Comparison of ENCODE assay signal across 1 cellular context in the genomic region with DNA sequence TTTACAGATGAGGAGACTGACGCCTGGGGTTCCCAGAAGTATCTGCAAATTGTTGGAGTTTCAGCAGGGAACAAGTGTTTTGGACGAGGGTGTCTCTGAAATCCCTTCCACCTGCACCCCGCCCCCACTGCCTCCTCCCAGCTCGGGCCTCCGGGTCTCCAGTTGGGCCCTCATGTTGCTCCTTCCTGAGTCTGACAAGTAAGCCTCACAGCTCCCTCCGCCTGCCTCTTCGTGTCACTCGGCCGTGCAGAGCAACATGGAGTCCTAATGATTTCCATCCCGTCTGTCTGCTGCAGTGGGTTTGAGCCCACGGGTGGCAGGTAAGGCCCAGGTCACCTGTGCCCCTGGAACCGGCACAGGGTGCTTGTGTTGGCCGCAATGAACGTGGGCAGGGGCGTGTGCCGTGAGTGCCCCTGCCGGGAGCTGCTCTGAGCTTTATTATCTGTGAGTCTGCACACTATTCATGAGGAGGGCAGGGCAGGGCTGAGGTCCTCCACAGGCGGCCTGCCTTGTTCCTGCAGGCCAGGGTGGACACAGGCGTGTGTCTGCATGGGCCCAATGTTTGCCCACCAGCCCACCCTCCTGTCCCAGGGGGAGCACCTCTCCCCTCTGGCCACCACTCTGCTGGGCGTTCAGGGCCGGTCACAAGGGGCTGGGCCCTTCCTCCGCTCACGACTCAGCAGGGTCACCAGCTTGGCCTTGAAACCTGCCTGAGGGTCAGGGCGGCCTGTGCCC.
TF ChIP-seq lines count a peak whose summit lies in the region.

No MANE protein-coding gene starts in this region.

TF ChIP-seq in K562, 482 proteins besides CTCF, POLR2A, EP300 and RAD21:
- TF ChIP-seq NR3C1 (CRISPR knock-in tag; IDR thresholded peaks at IDR 0.05) (no peak), POLR2G (IDR thresholded peaks at IDR 0.05; ENCODE audit: low read depth, low read length) (peak; percentile 40; the same call in 1 of the 2 replicates)
